ENCODE assay signal across 9 cellular contexts in the genomic region with DNA sequence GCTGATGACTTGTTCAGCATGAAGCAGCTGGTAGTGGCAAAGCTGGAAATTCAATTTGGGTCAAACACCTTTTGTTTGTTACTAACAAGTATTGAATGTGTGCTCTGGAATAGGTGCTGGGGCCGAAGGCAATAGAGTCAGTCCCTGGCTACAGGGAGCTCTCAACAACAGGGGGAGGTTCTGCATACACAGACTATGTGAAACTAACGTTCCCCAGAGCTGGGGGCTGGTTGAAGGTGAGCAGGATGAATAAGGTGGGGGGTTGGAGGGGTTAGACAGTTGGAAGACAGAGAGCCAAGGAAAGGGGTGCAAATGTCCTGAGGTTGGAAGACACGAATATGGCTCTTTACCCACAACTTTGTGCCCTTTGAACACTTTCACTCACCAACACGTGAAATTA.
"Had no signal": no experiment of that assay in that cellular context is flagged by ENCODE, and none has a peak within 500 bp of the region (broad histone marks: within the 10 kb centered on the region; RNA-seq: fewer than 3 reads in every experiment).

No MANE protein-coding gene starts in this region.

- H3K4me1 Mint-ChIP-seq: GM23338, H9 had no signal

- H3K36me3 ChIP-seq: HAP-1 had no signal

- H3K27ac ChIP-seq: GM23248 had no signal

- H3K4me3 Mint-ChIP-seq: GM23338, H9, HFFc6 had no signal

- H3K4me1 ChIP-seq: HAP-1 had no signal

- H3K27ac Mint-ChIP-seq: GM23338, H9, HFFc6 had no signal

- H3K9me3 Mint-ChIP-seq: GM23338, H9 had no signal

- H3K9me3 ChIP-seq: HAP-1 had no signal

- DNase-seq: GM23248, GOT3, H7, H9, HCEC 1CT, HFFc6 had no signal

- H3K4me3 ChIP-seq: GM23248, GM23338, HAP-1 had no signal

- ATAC-seq: GM23338, HCT116 had no signal
